ENCODE assay signal across 8 cellular contexts in genomic region chr3:186241910-186242821, GRCh38.
DNase-seq lines count a peak whose midpoint lies in the region; ATAC-seq and TF ChIP-seq lines count a peak whose summit lies in the region.

No MANE protein-coding gene starts in this region.

- no peak overlapping the region for H3K27ac ChIP-seq in thoracic aorta

- no peak overlapping the region for H3K27ac Mint-ChIP-seq in natural killer cell

- no peak overlapping the region; the same call in 1 of the 2 replicates for H3K4me3 ChIP-seq in AG09309 (ENCODE audit: control insufficient read depth, low read depth, low read length)
- no peak overlapping the region for H3K4me3 ChIP-seq in fibroblast of mammary gland (ENCODE audit: control insufficient read depth, low read depth, low read length)
- H3K4me3 ChIP-seq in thoracic aorta = peak overlapping the region; percentile 49

- H3K4me3 Mint-ChIP-seq in natural killer cell = no peak overlapping the region

- intact Hi-C loops in natural killer cell (cut with micrococcal nuclease) = loop anchor here (1.0 kb wide), 1 partner anchor 259 kb away; no protein-coding TSS in a partner anchor

- peaks cover 2 to 6% of the 10 kb centered on the region in 2 donors for H3K27me3 Mint-ChIP-seq in natural killer cell (ENCODE audit: low read depth in 2 of 2)

- H3K36me3 Mint-ChIP-seq in natural killer cell = no peaks in the 10 kb centered on the region

- H3K9me3 Mint-ChIP-seq in natural killer cell = no peaks in the 10 kb centered on the region

- no peaks in the 10 kb centered on the region for H3K27me3 ChIP-seq in thoracic aorta (replicated peaks; ENCODE audit: insufficient read depth)

- ATAC-seq in GM18517 (IDR thresholded peaks at IDR 0.05; ENCODE audit: unreplicated experiment) (peak; percentile 89), HG02981 (IDR thresholded peaks at IDR 0.05; ENCODE audit: unreplicated experiment) (peak; percentile 86), natural killer cell (peak; percentile 79 to 98 (median 86)), thoracic aorta (ENCODE audit: insufficient number of reproducible peaks, low FRiP score, low read depth) (peak; percentile 32)

- peaks cover 5 to 14% of the 10 kb centered on the region in 2 donors for H3K4me1 ChIP-seq in thoracic aorta (ENCODE audit: control insufficient read depth in 1 of 2, low read depth in 2 of 2)

- H3K9me3 ChIP-seq in thoracic aorta = no peaks in the 10 kb centered on the region

- H3K4me1 Mint-ChIP-seq in natural killer cell = no peaks in the 10 kb centered on the region

- DNase-seq in AG09309 (ENCODE audit: low read depth) (peak; percentile 39), NCI-H226 (peak; percentile 67), fibroblast of mammary gland (ENCODE audit: low read depth) (peak; percentile 86), natural killer cell (peak; percentile 24), thoracic aorta (ENCODE audit: low spot score) (no peak)
- DNase-seq in activated CD8-positive, alpha-beta memory T cell treated with anti-CD3 and anti-CD28 coated beads, Interleukin-2, amount 50 U/mL, for 24 hours (ENCODE audit: extremely low read depth) = peak; percentile 26

- H3K36me3 ChIP-seq in thoracic aorta = no peaks in the 10 kb centered on the region

- TF ChIP-seq CTCF in AG09309 (IDR thresholded peaks at IDR 0.05; ENCODE audit: control insufficient read depth, insufficient read depth, low read depth, low read length, missing control alignments) (peak; percentile 65), fibroblast of mammary gland (conservative IDR thresholded peaks at IDR 0.05; ENCODE audit: control insufficient read depth, insufficient read depth, low read depth, low read length) (peak; percentile 70), natural killer cell (IDR thresholded peaks at IDR 0.05) (peak; percentile 15), thoracic aorta (IDR thresholded peaks at IDR 0.05) (peak; percentile 38)

Comparison
In these comparisons a context has a peak if more than half of its experiments do, and no peak if none do; other contexts are left out.
1. CTCF ChIP-seq: peak in every context shown above with its lines; median percentile 70 in fibroblast of mammary gland; 65 in AG09309; 38 in thoracic aorta; 15 in natural killer cell.
2. ATAC-seq: peak in every context shown above with its lines; median percentile 89 in GM18517; 86 in HG02981; 86 in natural killer cell; 32 in thoracic aorta.